Comparison of ENCODE assay signal across 16 cellular contexts in genomic region chrX:132406106-132406505, GRCh38.
DNase-seq lines count a peak whose midpoint lies in the region; ATAC-seq and TF ChIP-seq lines count a peak whose summit lies in the region.
"Had no signal": no experiment of that assay in that cellular context is flagged by ENCODE, and none has a peak within 500 bp of the region (broad histone marks: within the 10 kb centered on the region; RNA-seq: fewer than 3 reads in every experiment).

No MANE protein-coding gene starts in this region.

- no TSS peak for BruUV-seq in A673 (replicated peaks; lab: Mats Ljungman, UMichigan)

- H3K4me1 Mint-ChIP-seq in WTC11 = peaks cover 34% of the 10 kb centered on the region

- H3K36me3 ChIP-seq in A673 (ENCODE audit: insufficient read depth, low read length, poor library complexity, severe bottlenecking) = no peaks in the 10 kb centered on the region
- H3K36me3 ChIP-seq in H7 (replicated peaks; ENCODE audit: control insufficient read depth, insufficient read depth, low read length) = no peaks in the 10 kb centered on the region

- no peaks in the 10 kb centered on the region for H3K9me3 Mint-ChIP-seq in WTC11
- H3K9me3 Mint-ChIP-seq: CD8-positive, alpha-beta T cell had no signal

- H3K27ac Mint-ChIP-seq in WTC11 = no peak overlapping the region
- H3K27ac Mint-ChIP-seq: CD8-positive, alpha-beta T cell had no signal

- intact Hi-C loops in A673 (cut with micrococcal nuclease; ENCODE audit: unreplicated experiment) = no loop called here

- H3K36me3 Mint-ChIP-seq in WTC11 = no peaks in the 10 kb centered on the region

- CTCF ChIA-PET in A673 (lab: Charles Lee) (no interaction called here), WTC11 (lab: Charles Lee) (no interaction called here)

- H3K4me1 ChIP-seq in A673 (ENCODE audit: insufficient read depth, low read length, poor library complexity, severe bottlenecking) = peaks cover 17% of the 10 kb centered on the region
- H3K4me1 ChIP-seq: A549 had no signal

- H3K4me3 ChIP-seq in A673 (ENCODE audit: low read depth, low read length, poor library complexity, severe bottlenecking) (no peak overlapping the region), H7 (ENCODE audit: insufficient read depth, low read depth, low read length) (no peak overlapping the region)
- H3K4me3 ChIP-seq: A549; BLaER1 treated with 17β-estradiol and CSF1 and Interleukin-3, amounts not matched to agents 10 nM and 100 nM; GM23248 had no signal

- H3K4me3 Mint-ChIP-seq in WTC11 = no peak overlapping the region
- H3K4me3 Mint-ChIP-seq: CD8-positive, alpha-beta T cell had no signal

- H3K9me3 ChIP-seq in A673 (ENCODE audit: low read depth, low read length, poor library complexity, severe bottlenecking) = no peaks in the 10 kb centered on the region
- H3K9me3 ChIP-seq: A549; BLaER1 treated with 17β-estradiol and CSF1 and Interleukin-3, amounts not matched to agents 10 nM and 100 nM had no signal

- H3K27ac ChIP-seq in A673 (ENCODE audit: low read depth, low read length, poor library complexity, severe bottlenecking) = no peak overlapping the region
- H3K27ac ChIP-seq: 22Rv1; A549; BLaER1 treated with 17β-estradiol and CSF1 and Interleukin-3, amounts not matched to agents 10 nM and 100 nM; GM23248; HL-60 had no signal

- no peak for TF ChIP-seq CTCF in A673 (conservative IDR thresholded peaks at IDR 0.05; ENCODE audit: low read depth, low read length)
- TF ChIP-seq CTCF in WTC11 (IDR thresholded peaks at IDR 0.05) = no peak

- peaks cover 4% of the 10 kb centered on the region for H3K27me3 Mint-ChIP-seq in WTC11 (ENCODE audit: low read depth)

- no peak for ATAC-seq in WTC11
- ATAC-seq: A549; CD8-positive, alpha-beta T cell had no signal

- peaks cover 17% of the 10 kb centered on the region for H3K27me3 ChIP-seq in A673 (replicated peaks; ENCODE audit: insufficient read depth, low read depth, low read length, poor library complexity)
- peaks cover 7% of the 10 kb centered on the region; the same call in 1 of the 2 replicates for H3K27me3 ChIP-seq in H7 (ENCODE audit: control insufficient read depth, insufficient read depth, low read length)

- POLR2A ChIA-PET in A673 (lab: Charles Lee; ENCODE audit: low non-redundant PET) = no interaction called here
- POLR2A ChIA-PET in WTC11 (lab: Charles Lee) = no interaction called here

- DNase-seq in DMS53 (lab: John Stamatoyannopoulos, UW) (peak; percentile 18), DMS53 treated with DMSO at 0.1 percent for 48 hours (lab: John Stamatoyannopoulos, UW; ENCODE audit: unreplicated experiment) (no peak), A673 (ENCODE audit: low spot score) (peak; percentile 57), NCI-H1105 treated with DMSO at 0.1 percent for 48 hours (lab: John Stamatoyannopoulos, UW) (peak; percentile 68), SK-N-DZ (ENCODE audit: low spot score) (peak; percentile 6), NCI-H345 (lab: John Stamatoyannopoulos, UW) (no peak), WTC11 (ENCODE audit: low spot score) (no peak), H7 (no peak)
- DNase-seq: Calu3; CD8-positive, alpha-beta T cell; GM23248; HCEC 1CT had no signal

TF ChIP-seq in WTC11, 78 proteins besides CTCF, POLR2A, EP300 and RAD21 (continues in another document):
- TF ChIP-seq NR2C2 (CRISPR knock-in tag; IDR thresholded peaks at IDR 0.05) (no peak), FOXP4 (CRISPR knock-in tag; IDR thresholded peaks at IDR 0.05) (no peak), HMGXB4 (CRISPR knock-in tag; IDR thresholded peaks at IDR 0.05) (no peak), ELF4 (CRISPR knock-in tag; IDR thresholded peaks at IDR 0.05; ENCODE audit: low read depth) (no peak), ZBTB43 (CRISPR knock-in tag; IDR thresholded peaks at IDR 0.05) (no peak), RELA (CRISPR knock-in tag; IDR thresholded peaks at IDR 0.05; ENCODE audit: borderline replicate concordance) (no peak), NR1H2 (CRISPR knock-in tag; IDR thresholded peaks at IDR 0.05) (no peak), ZNF423 (CRISPR knock-in tag; IDR thresholded peaks at IDR 0.05) (no peak), ZNF512 (CRISPR knock-in tag; IDR thresholded peaks at IDR 0.05; ENCODE audit: borderline replicate concordance) (no peak), TP53 (CRISPR knock-in tag; IDR thresholded peaks at IDR 0.05) (no peak), CDX4 (CRISPR knock-in tag; IDR thresholded peaks at IDR 0.05; ENCODE audit: borderline replicate concordance) (no peak), USF1 (CRISPR knock-in tag; IDR thresholded peaks at IDR 0.05) (no peak), E2F1 (CRISPR knock-in tag; IDR thresholded peaks at IDR 0.05) (no peak), CBFB (CRISPR knock-in tag; IDR thresholded peaks at IDR 0.05; ENCODE audit: low read depth) (no peak)

Comparison
In these comparisons a context has a peak if more than half of its experiments do, and no peak if none do; other contexts are left out.
1. DNase-seq: peak in DMS53 (single experiment), A673 (single experiment), NCI-H1105 treated with DMSO at 0.1 percent for 48 hours (single experiment) and SK-N-DZ (single experiment); none in DMS53 treated with DMSO at 0.1 percent for 48 hours (single experiment), NCI-H345 (single experiment), WTC11 (single experiment) and H7 (single experiment).